Comparison of ENCODE assay signal across 14 cellular contexts in the genomic region with DNA sequence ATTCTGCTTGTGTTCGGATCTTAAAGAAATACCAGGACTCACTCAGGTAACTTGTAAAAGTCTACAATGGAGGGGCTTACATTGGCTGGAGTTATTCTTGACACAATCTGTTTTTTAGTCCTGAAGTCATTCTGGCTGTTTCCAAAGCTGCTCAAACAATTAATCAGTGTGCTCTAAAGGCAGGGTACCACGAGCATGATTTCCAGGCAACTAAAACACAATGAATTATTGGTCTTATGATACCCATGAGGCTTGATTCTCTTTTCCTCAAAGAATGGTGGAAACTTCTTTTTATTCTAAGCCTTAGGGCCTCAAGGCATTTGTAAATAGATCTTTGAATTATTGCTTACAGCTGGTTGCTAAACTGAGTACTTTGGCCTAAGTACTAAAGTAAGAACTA.
DNase-seq lines count a peak whose midpoint lies in the region; ATAC-seq and TF ChIP-seq lines count a peak whose summit lies in the region.
"Had no signal": no experiment of that assay in that cellular context is flagged by ENCODE, and none has a peak within 500 bp of the region (broad histone marks: within the 10 kb centered on the region; RNA-seq: fewer than 3 reads in every experiment).

No MANE protein-coding gene starts in this region.

- no peaks in the 10 kb centered on the region for H3K27me3 ChIP-seq in dorsolateral prefrontal cortex
- H3K27me3 ChIP-seq in prostate gland (replicated peaks; ENCODE audit: insufficient read depth), result no peaks in the 10 kb centered on the region
- H3K27me3 ChIP-seq in stomach smooth muscle (ENCODE audit: control insufficient read depth in 1 of 2, insufficient read depth in 2 of 2, low read length in 2 of 2), result no peaks in the 10 kb centered on the region

- H3K36me3 ChIP-seq in prostate gland, result no peaks in the 10 kb centered on the region
- no peaks in the 10 kb centered on the region for H3K36me3 ChIP-seq in stomach smooth muscle (ENCODE audit: control insufficient read depth in 2 of 2, insufficient read depth in 2 of 2, low read length in 2 of 2)

- TF ChIP-seq CTCF in dorsolateral prefrontal cortex (IDR thresholded peaks at IDR 0.05 in 54 of 56, conservative IDR thresholded peaks at IDR 0.05 in 2 of 56; ENCODE audit: low read depth in 1 of 56, partially characterized antibody in 56 of 56), result no peak
- no peak for TF ChIP-seq CTCF in prostate gland (IDR thresholded peaks at IDR 0.05)
- no peak for TF ChIP-seq CTCF in natural killer cell (IDR thresholded peaks at IDR 0.05)

- no peaks in the 10 kb centered on the region for H3K36me3 Mint-ChIP-seq in natural killer cell
- H3K36me3 Mint-ChIP-seq in activated T-cell treated with anti-CD3 and anti-CD28 coated beads, Interleukin-2, amount 50 U/mL, for 72 hours (ENCODE audit: insufficient read depth in 2 of 2), result no peaks in the 10 kb centered on the region

- H3K9me3 ChIP-seq in prostate gland (no peaks in the 10 kb centered on the region), stomach smooth muscle (ENCODE audit: control insufficient read depth in 2 of 2, low read length in 2 of 2) (peaks cover 0 to 3% of the 10 kb centered on the region in 2 donors)

- 51% methylated on average over 2 of the region's 2 CpGs for WGBS in prostate gland

- no peak for TF ChIP-seq POLR2A in prostate gland (IDR thresholded peaks at IDR 0.05)

- no peaks in the 10 kb centered on the region for H3K4me1 ChIP-seq in prostate gland (replicated peaks)
- peaks cover 3% of the 10 kb centered on the region for H3K4me1 ChIP-seq in stomach smooth muscle (ENCODE audit: control insufficient read depth, insufficient read depth, low read length)

- H3K9ac ChIP-seq in stomach smooth muscle (ENCODE audit: low read length in 2 of 2), result no peak overlapping the region

- peak overlapping the region in 37 of 59 donors; percentile 9 to 72 (median 43) for H3K27ac ChIP-seq in dorsolateral prefrontal cortex
- H3K27ac ChIP-seq in prostate gland, result peak overlapping the region; percentile 16 to 38
- H3K27ac ChIP-seq in stomach smooth muscle (ENCODE audit: low read length), result peak overlapping the region; percentile 50

- no peaks in the 10 kb centered on the region for H3K27me3 Mint-ChIP-seq in natural killer cell (ENCODE audit: low read depth in 2 of 2)
- no peaks in the 10 kb centered on the region for H3K27me3 Mint-ChIP-seq in activated T-cell treated with anti-CD3 and anti-CD28 coated beads, Interleukin-2, amount 50 U/mL, for 72 hours (ENCODE audit: low read depth)
- H3K27me3 Mint-ChIP-seq: B cell; CD4-positive, alpha-beta T cell had no signal

- no peak overlapping the region for H3K4me3 ChIP-seq in dorsolateral prefrontal cortex
- H3K4me3 ChIP-seq in prostate gland, result no peak overlapping the region
- H3K4me3 ChIP-seq in stomach smooth muscle (ENCODE audit: low read length in 2 of 2), result no peak overlapping the region

- H3K4me1 Mint-ChIP-seq in natural killer cell, result no peaks in the 10 kb centered on the region
- no peaks in the 10 kb centered on the region for H3K4me1 Mint-ChIP-seq in activated T-cell treated with anti-CD3 and anti-CD28 coated beads, Interleukin-2, amount 50 U/mL, for 72 hours (ENCODE audit: low read depth)
- H3K4me1 Mint-ChIP-seq: B cell had no signal

- intact Hi-C loops in dorsolateral prefrontal cortex (cut with DNase I) (no loop called here), prostate gland (cut with DNase I) (no loop called here), natural killer cell (cut with micrococcal nuclease) (no loop called here)

- no peak for DNase-seq in dorsolateral prefrontal cortex
- DNase-seq in medulla oblongata (ENCODE audit: extremely low spot score), result peak; percentile 45
- DNase-seq in prostate gland (ENCODE audit: low spot score), result no peak
- no peak for DNase-seq in natural killer cell
- DNase-seq in activated T-cell treated with anti-CD3 and anti-CD28 coated beads, Interleukin-2, amount 50 U/mL, for 72 hours, result no peak
- DNase-seq: Calu3; CD4-positive, alpha-beta T cell; DMS 273 treated with DMSO at 0.1 percent for 48 hours; GOT3; H9 had no signal

- H3K4me3 Mint-ChIP-seq in natural killer cell, result no peak overlapping the region
- H3K4me3 Mint-ChIP-seq in activated T-cell treated with anti-CD3 and anti-CD28 coated beads, Interleukin-2, amount 50 U/mL, for 72 hours, result no peak overlapping the region
- H3K4me3 Mint-ChIP-seq: B cell; CD4-positive, alpha-beta T cell; H9 had no signal

- peaks cover 14 to 25% of the 10 kb centered on the region in 2 donors for H3K9me3 Mint-ChIP-seq in natural killer cell
- peaks cover 1 to 3% of the 10 kb centered on the region in 2 donors for H3K9me3 Mint-ChIP-seq in activated T-cell treated with anti-CD3 and anti-CD28 coated beads, Interleukin-2, amount 50 U/mL, for 72 hours

- no peak for ATAC-seq in natural killer cell
- no peak for ATAC-seq in activated T-cell treated with anti-CD3 and anti-CD28 coated beads, Interleukin-2, amount 50 U/mL, for 72 hours (replicated peaks in 1 of 2)
- ATAC-seq in HG02885 (IDR thresholded peaks at IDR 0.05; ENCODE audit: poor library complexity, unreplicated experiment), result no peak
- ATAC-seq in HG03469 (IDR thresholded peaks at IDR 0.05; ENCODE audit: unreplicated experiment), result no peak

- no peak overlapping the region for H3K27ac Mint-ChIP-seq in natural killer cell
- H3K27ac Mint-ChIP-seq in activated T-cell treated with anti-CD3 and anti-CD28 coated beads, Interleukin-2, amount 50 U/mL, for 72 hours, result no peak overlapping the region
- H3K27ac Mint-ChIP-seq: B cell; CD4-positive, alpha-beta T cell; H9 had no signal
